ENCODE assay signal across 1 cellular context in the genomic region with DNA sequence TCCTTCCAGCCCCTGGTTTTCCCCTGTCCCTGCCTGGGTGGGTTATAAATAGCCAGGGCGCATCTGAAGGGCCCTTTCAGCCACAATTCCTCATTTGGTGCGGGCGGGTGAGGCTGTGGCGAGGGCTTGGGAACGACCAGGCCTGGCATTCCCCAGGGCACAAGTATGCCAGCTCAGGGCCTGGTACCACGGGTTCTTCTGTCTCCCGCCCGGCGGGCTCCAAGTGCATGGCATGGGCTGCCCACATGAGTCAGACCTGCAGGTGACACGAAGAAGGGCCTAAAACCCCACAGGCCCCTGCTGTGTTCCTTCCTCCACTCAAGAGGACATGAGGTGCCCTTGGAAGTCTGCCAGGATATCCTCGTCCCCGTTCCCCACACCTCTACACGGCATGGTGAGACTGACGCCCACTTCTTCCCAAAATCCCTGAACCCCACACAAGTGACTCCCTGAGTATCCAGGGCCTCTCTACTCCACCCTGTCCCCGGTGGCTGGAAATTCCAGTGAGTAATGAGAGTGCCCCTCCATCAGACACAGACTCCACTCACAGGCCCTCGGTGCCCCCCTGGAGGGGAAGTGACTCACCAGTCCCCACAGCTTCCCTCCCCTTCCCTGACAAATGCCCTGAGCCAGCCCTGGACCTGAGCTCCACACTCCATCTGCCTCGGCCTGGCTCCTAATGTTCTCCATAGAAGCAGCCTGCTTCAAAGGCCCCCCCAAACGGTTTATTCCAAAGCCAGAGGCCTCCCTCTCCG.
TF ChIP-seq lines count a peak whose summit lies in the region.

No MANE protein-coding gene starts in this region.

TF ChIP-seq in HepG2, 621 proteins besides CTCF, POLR2A, EP300 and RAD21 (continued from another document and continues in another):
- TF ChIP-seq ZSCAN25 (CRISPR knock-in tag; IDR thresholded peaks at IDR 0.05) (no peak), ZNF24 (IDR thresholded peaks at IDR 0.05) (no peak), ADNP (CRISPR knock-in tag; IDR thresholded peaks at IDR 0.05) (no peak), ZNF644 (CRISPR knock-in tag; IDR thresholded peaks at IDR 0.05; ENCODE audit: low read depth) (no peak), ZNF839 (CRISPR knock-in tag; IDR thresholded peaks at IDR 0.05; ENCODE audit: borderline replicate concordance) (no peak), TGIF2 (CRISPR knock-in tag; IDR thresholded peaks at IDR 0.05) (no peak), MTERF4 (CRISPR knock-in tag; IDR thresholded peaks at IDR 0.05) (no peak), ZNF687 (CRISPR knock-in tag; IDR thresholded peaks at IDR 0.05) (peak; percentile 72), U2AF2 (IDR thresholded peaks at IDR 0.05; ENCODE audit: low read depth, low read length) (no peak), ESRRA (CRISPR knock-in tag; IDR thresholded peaks at IDR 0.05; ENCODE audit: low read depth) (no peak), ZNF558 (CRISPR knock-in tag; IDR thresholded peaks at IDR 0.05; ENCODE audit: borderline replicate concordance) (no peak), ATF7 (IDR thresholded peaks at IDR 0.05) (no peak), ATF7 (CRISPR knock-in tag; IDR thresholded peaks at IDR 0.05) (no peak), ZNF30 (CRISPR knock-in tag; IDR thresholded peaks at IDR 0.05) (no peak), ZSCAN21 (CRISPR knock-in tag; IDR thresholded peaks at IDR 0.05; ENCODE audit: borderline replicate concordance) (no peak), ZNF766 (CRISPR knock-in tag; IDR thresholded peaks at IDR 0.05; ENCODE audit: borderline replicate concordance) (no peak), KDM5A (IDR thresholded peaks at IDR 0.05; ENCODE audit: borderline replicate concordance, low read length) (no peak), KDM6A (CRISPR knock-in tag; IDR thresholded peaks at IDR 0.05; ENCODE audit: low read depth) (no peak), PAXIP1 (CRISPR knock-in tag; conservative IDR thresholded peaks at IDR 0.05) (0 out of 2 replicates have a peak, but pooled peaks have one; percentile 15), DPF2 (CRISPR knock-in tag; IDR thresholded peaks at IDR 0.05; ENCODE audit: borderline replicate concordance, low read depth) (0 out of 2 replicates have a peak, but pooled peaks have one; percentile 16), MLXIP (CRISPR knock-in tag; IDR thresholded peaks at IDR 0.05; ENCODE audit: borderline replicate concordance) (no peak), ZNF672 (CRISPR knock-in tag; IDR thresholded peaks at IDR 0.05) (no peak), ZNF224 (CRISPR knock-in tag; IDR thresholded peaks at IDR 0.05) (no peak), ZNF615 (CRISPR knock-in tag; IDR thresholded peaks at IDR 0.05; ENCODE audit: borderline replicate concordance) (no peak), SOX6 (IDR thresholded peaks at IDR 0.05) (no peak), SOX6 (CRISPR knock-in tag; IDR thresholded peaks at IDR 0.05) (no peak), FOSL2 (CRISPR knock-in tag; IDR thresholded peaks at IDR 0.05) (peak; percentile 96), DR1 (CRISPR knock-in tag; IDR thresholded peaks at IDR 0.05) (no peak), ZNF232 (CRISPR knock-in tag; IDR thresholded peaks at IDR 0.05; ENCODE audit: borderline replicate concordance) (no peak), CHCHD3 (CRISPR knock-in tag; IDR thresholded peaks at IDR 0.05) (no peak), ZNF124 (CRISPR knock-in tag; IDR thresholded peaks at IDR 0.05) (no peak)
- TF ChIP-seq, protein P1, sequence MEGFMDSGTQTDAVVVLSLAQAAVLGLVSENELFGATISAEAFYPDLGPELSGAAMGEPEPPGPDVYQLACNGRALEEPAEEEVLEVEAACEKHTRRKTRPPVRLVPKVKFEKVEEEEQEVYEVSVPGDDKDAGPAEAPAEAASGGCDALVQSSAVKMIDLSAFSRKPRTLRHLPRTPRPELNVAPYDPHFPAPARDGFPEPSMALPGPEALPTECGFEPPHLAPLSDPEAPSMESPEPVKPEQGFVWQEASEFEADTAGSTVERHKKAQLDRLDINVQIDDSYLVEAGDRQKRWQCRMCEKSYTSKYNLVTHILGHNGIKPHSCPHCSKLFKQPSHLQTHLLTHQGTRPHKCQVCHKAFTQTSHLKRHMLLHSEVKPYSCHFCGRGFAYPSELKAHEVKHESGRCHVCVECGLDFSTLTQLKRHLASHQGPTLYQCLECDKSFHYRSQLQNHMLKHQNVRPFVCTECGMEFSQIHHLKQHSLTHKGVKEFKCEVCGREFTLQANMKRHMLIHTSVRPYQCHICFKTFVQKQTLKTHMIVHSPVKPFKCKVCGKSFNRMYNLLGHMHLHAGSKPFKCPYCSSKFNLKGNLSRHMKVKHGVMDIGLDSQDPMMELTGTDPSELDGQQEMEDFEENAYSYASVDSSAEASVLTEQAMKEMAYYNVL (CRISPR knock-in tag; IDR thresholded peaks at IDR 0.05; ENCODE audit: borderline replicate concordance) = no peak
- TF ChIP-seq, protein P2, sequence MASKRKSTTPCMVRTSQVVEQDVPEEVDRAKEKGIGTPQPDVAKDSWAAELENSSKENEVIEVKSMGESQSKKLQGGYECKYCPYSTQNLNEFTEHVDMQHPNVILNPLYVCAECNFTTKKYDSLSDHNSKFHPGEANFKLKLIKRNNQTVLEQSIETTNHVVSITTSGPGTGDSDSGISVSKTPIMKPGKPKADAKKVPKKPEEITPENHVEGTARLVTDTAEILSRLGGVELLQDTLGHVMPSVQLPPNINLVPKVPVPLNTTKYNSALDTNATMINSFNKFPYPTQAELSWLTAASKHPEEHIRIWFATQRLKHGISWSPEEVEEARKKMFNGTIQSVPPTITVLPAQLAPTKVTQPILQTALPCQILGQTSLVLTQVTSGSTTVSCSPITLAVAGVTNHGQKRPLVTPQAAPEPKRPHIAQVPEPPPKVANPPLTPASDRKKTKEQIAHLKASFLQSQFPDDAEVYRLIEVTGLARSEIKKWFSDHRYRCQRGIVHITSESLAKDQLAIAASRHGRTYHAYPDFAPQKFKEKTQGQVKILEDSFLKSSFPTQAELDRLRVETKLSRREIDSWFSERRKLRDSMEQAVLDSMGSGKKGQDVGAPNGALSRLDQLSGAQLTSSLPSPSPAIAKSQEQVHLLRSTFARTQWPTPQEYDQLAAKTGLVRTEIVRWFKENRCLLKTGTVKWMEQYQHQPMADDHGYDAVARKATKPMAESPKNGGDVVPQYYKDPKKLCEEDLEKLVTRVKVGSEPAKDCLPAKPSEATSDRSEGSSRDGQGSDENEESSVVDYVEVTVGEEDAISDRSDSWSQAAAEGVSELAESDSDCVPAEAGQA (IDR thresholded peaks at IDR 0.05; ENCODE audit: low read depth) = no peak
- TF ChIP-seq, protein P2 (CRISPR knock-in tag; IDR thresholded peaks at IDR 0.05; ENCODE audit: borderline replicate concordance) = no peak
